Comparison of ENCODE assay signal across 8 cellular contexts in the genomic region with DNA sequence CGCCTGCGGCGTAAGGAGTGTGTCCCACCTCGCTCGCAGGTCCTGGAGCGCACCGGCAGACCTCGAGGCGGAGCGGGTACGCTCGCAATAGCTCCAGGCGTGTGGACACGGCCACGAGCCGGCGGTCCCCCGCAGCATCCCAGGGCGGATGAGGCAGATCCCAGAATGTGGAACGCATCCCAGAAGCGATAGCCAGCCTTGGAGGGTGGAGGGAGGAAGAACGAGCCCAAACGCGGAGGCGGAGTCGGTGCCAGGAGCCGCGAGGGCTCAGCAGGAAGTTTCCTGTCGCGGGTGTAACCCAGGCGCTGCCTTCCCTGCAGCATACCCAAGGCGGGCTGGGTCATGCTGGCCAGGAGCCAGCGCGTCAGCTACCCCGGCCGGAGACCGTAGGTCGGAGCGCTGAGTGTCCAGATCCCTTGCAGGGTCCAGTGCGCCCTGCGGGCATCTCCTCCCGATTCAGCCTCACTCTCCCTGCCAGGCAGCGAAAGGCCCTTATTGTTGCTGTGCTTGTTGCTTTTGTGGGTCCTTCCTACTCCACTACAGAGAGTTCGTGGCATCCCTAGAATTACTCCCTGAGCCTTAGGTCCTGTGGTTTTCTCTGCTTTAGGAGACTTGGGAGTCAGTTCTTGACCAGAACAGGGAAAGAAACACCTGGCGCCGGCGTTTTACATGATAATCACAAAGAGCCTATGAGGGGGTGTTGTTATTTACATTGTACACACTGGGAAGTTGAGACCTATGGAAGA.
A peak's percentile ranks its signal among the peaks of the same experiment; 100 is the strongest.
DNase-seq lines count a peak whose midpoint lies in the region; ATAC-seq and TF ChIP-seq lines count a peak whose summit lies in the region.

No MANE protein-coding gene starts in this region.

- DNase-seq in ELR (ENCODE audit: low read depth) (peak; percentile 14), brain microvascular endothelial cell (no peak), iPS-NIHi7 (ENCODE audit: extremely low spot score) (peak; percentile 73), D341Med (ENCODE audit: low spot score) (no peak)
- DNase-seq in stimulated activated CD4-positive, alpha-beta T cell treated with anti-CD3 and anti-CD28 coated beads, Interleukin-15, amount 100 ng/mL, for 1 hour (ENCODE audit: low read depth in 1 of 2, low spot score in 1 of 2): peak; percentile 4 to 10

- no peak overlapping the region for H3K27ac ChIP-seq in brain microvascular endothelial cell

- H3K4me3 ChIP-seq in brain microvascular endothelial cell (ENCODE audit: low read depth, low read length): peak overlapping the region; percentile 49

- H3K36me3 ChIP-seq in brain microvascular endothelial cell (replicated peaks): no peaks in the 10 kb centered on the region

- ATAC-seq in SK-N-SH treated with all-trans-retinoic acid at 6 μM for 48 hours (peak; percentile 67), GM21390 (IDR thresholded peaks at IDR 0.05; ENCODE audit: unreplicated experiment) (no peak), GM18520 (IDR thresholded peaks at IDR 0.05; ENCODE audit: unreplicated experiment) (no peak)

- in situ Hi-C loops in brain microvascular endothelial cell (cut with HindIII; ENCODE audit: low pct_ligation_motif_present, low sequenced_read_pairs): no loop called here

- TF ChIP-seq CTCF in brain microvascular endothelial cell (IDR thresholded peaks at IDR 0.05; ENCODE audit: low read depth, low read length, missing control alignments): no peak

- no peaks in the 10 kb centered on the region for H3K27me3 ChIP-seq in brain microvascular endothelial cell (replicated peaks)

TF ChIP-seq in SK-N-SH treated with all-trans-retinoic acid at 6 μM for 48 hours, 23 proteins besides CTCF, POLR2A, EP300 and RAD21:
- TF ChIP-seq SNAI2 (CRISPR knock-in tag; IDR thresholded peaks at IDR 0.05): no peak
- TF ChIP-seq, protein P1, sequence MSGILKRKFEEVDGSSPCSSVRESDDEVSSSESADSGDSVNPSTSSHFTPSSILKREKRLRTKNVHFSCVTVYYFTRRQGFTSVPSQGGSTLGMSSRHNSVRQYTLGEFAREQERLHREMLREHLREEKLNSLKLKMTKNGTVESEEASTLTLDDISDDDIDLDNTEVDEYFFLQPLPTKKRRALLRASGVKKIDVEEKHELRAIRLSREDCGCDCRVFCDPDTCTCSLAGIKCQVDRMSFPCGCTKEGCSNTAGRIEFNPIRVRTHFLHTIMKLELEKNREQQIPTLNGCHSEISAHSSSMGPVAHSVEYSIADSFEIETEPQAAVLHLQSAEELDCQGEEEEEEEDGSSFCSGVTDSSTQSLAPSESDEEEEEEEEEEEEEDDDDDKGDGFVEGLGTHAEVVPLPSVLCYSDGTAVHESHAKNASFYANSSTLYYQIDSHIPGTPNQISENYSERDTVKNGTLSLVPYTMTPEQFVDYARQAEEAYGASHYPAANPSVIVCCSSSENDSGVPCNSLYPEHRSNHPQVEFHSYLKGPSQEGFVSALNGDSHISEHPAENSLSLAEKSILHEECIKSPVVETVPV (CRISPR knock-in tag; IDR thresholded peaks at IDR 0.05): no peak
- no peak for TF ChIP-seq ISL1 (CRISPR knock-in tag; IDR thresholded peaks at IDR 0.05)
- TF ChIP-seq, protein P2, sequence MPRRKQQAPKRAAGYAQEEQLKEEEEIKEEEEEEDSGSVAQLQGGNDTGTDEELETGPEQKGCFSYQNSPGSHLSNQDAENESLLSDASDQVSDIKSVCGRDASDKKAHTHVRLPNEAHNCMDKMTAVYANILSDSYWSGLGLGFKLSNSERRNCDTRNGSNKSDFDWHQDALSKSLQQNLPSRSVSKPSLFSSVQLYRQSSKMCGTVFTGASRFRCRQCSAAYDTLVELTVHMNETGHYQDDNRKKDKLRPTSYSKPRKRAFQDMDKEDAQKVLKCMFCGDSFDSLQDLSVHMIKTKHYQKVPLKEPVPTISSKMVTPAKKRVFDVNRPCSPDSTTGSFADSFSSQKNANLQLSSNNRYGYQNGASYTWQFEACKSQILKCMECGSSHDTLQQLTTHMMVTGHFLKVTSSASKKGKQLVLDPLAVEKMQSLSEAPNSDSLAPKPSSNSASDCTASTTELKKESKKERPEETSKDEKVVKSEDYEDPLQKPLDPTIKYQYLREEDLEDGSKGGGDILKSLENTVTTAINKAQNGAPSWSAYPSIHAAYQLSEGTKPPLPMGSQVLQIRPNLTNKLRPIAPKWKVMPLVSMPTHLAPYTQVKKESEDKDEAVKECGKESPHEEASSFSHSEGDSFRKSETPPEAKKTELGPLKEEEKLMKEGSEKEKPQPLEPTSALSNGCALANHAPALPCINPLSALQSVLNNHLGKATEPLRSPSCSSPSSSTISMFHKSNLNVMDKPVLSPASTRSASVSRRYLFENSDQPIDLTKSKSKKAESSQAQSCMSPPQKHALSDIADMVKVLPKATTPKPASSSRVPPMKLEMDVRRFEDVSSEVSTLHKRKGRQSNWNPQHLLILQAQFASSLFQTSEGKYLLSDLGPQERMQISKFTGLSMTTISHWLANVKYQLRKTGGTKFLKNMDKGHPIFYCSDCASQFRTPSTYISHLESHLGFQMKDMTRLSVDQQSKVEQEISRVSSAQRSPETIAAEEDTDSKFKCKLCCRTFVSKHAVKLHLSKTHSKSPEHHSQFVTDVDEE (CRISPR knock-in tag; IDR thresholded peaks at IDR 0.05): no peak
- TF ChIP-seq ZNF565 (CRISPR knock-in tag; conservative IDR thresholded peaks at IDR 0.05; ENCODE audit: low read depth): no peak
- no peak for TF ChIP-seq TOX (CRISPR knock-in tag; IDR thresholded peaks at IDR 0.05; ENCODE audit: borderline replicate concordance)
- no peak for TF ChIP-seq BACH2 (CRISPR knock-in tag; IDR thresholded peaks at IDR 0.05; ENCODE audit: borderline replicate concordance)
- TF ChIP-seq ZFP30 (CRISPR knock-in tag; IDR thresholded peaks at IDR 0.05): no peak
- TF ChIP-seq, protein P3, sequence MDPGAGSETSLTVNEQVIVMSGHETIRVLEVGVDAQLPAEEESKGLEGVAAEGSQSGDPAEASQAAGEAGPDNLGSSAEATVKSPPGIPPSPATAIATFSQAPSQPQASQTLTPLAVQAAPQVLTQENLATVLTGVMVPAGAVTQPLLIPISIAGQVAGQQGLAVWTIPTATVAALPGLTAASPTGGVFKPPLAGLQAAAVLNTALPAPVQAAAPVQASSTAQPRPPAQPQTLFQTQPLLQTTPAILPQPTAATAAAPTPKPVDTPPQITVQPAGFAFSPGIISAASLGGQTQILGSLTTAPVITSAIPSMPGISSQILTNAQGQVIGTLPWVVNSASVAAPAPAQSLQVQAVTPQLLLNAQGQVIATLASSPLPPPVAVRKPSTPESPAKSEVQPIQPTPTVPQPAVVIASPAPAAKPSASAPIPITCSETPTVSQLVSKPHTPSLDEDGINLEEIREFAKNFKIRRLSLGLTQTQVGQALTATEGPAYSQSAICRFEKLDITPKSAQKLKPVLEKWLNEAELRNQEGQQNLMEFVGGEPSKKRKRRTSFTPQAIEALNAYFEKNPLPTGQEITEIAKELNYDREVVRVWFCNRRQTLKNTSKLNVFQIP (CRISPR knock-in tag; IDR thresholded peaks at IDR 0.05; ENCODE audit: borderline replicate concordance, low read depth): no peak
- TF ChIP-seq, protein P4, sequence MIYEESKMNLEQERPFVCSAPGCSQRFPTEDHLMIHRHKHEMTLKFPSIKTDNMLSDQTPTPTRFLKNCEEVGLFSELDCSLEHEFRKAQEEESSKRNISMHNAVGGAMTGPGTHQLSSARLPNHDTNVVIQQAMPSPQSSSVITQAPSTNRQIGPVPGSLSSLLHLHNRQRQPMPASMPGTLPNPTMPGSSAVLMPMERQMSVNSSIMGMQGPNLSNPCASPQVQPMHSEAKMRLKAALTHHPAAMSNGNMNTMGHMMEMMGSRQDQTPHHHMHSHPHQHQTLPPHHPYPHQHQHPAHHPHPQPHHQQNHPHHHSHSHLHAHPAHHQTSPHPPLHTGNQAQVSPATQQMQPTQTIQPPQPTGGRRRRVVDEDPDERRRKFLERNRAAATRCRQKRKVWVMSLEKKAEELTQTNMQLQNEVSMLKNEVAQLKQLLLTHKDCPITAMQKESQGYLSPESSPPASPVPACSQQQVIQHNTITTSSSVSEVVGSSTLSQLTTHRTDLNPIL (CRISPR knock-in tag; IDR thresholded peaks at IDR 0.05; ENCODE audit: low read depth): no peak

Comparison
In these comparisons a context has a peak if more than half of its experiments do, and no peak if none do; other contexts are left out.
1. DNase-seq: peak in ELR (single experiment), iPS-NIHi7 (single experiment) and stimulated activated CD4-positive, alpha-beta T cell treated with anti-CD3 and anti-CD28 coated beads, Interleukin-15, amount 100 ng/mL, for 1 hour (2 of 2); none in brain microvascular endothelial cell (single experiment) and D341Med (single experiment).